In genomic region chr7:69123003-69123402, GRCh38 we compare ENCODE assay signal across 19 cellular contexts.
"Had no signal": no experiment of that assay in that cellular context is flagged by ENCODE, and none has a peak within 500 bp of the region (broad histone marks: within the 10 kb centered on the region; RNA-seq: fewer than 3 reads in every experiment).

No MANE protein-coding gene starts in this region.

- DNase-seq: activated CD4-positive, alpha-beta T cell treated with anti-CD3 and anti-CD28 coated beads, Interleukin-2, amount 10 ng/mL, durations not matched to agents 7 days and 5 days; activated CD4-positive, CD25-positive, alpha-beta regulatory T cell; activated CD8-positive, alpha-beta memory T cell treated with anti-CD3 and anti-CD28 coated beads, Interleukin-2, amount 50 U/mL, for 48 hours; activated naive CD8-positive, alpha-beta T cell treated with anti-CD3 and anti-CD28 coated beads for 36 hours; activated T-cell treated with anti-CD3 and anti-CD28 coated beads, Interleukin-2, amount 50 U/mL, for 72 hours; amygdala; body of pancreas; cortex of kidney; effector CD4-positive, alpha-beta T cell; head of caudate nucleus; kidney glomerular epithelial cell; left ventricle myocardium superior; mesenchymal stem cell; natural killer cell; stimulated activated CD4-positive, alpha-beta T cell treated with anti-CD3 and anti-CD28 coated beads, Interleukin-1b, Interleukin-23, amount 100 ng/mL, for 48 hours; stomach; testis had no signal

- H3K36me3 ChIP-seq: neutrophil, stomach had no signal

- H3K36me3 Mint-ChIP-seq: activated naive CD8-positive, alpha-beta T cell treated with anti-CD3 and anti-CD28 coated beads for 36 hours; natural killer cell had no signal

- H3K27me3 ChIP-seq: body of pancreas, neutrophil, stomach, testis had no signal

- H3K9me3 ChIP-seq: body of pancreas, neutrophil, testis had no signal

- H3K27me3 Mint-ChIP-seq: activated CD4-positive, alpha-beta T cell treated with anti-CD3 and anti-CD28 coated beads, Interleukin-2, amount 10 ng/mL, durations not matched to agents 7 days and 5 days had no signal

- H3K4me1 Mint-ChIP-seq: activated CD4-positive, alpha-beta T cell treated with anti-CD3 and anti-CD28 coated beads, Interleukin-2, amount 10 ng/mL, durations not matched to agents 7 days and 5 days; activated naive CD8-positive, alpha-beta T cell treated with anti-CD3 and anti-CD28 coated beads for 36 hours; natural killer cell had no signal

- H3K27ac Mint-ChIP-seq: activated CD4-positive, alpha-beta T cell treated with anti-CD3 and anti-CD28 coated beads, Interleukin-2, amount 10 ng/mL, durations not matched to agents 7 days and 5 days; activated naive CD8-positive, alpha-beta T cell treated with anti-CD3 and anti-CD28 coated beads for 36 hours; activated T-cell treated with anti-CD3 and anti-CD28 coated beads, Interleukin-2, amount 50 U/mL, for 72 hours; natural killer cell had no signal

- H3K27ac ChIP-seq: body of pancreas, neutrophil, parathyroid adenoma, stomach, testis had no signal

- H3K4me3 ChIP-seq: body of pancreas, stomach, testis had no signal

- H3K4me3 Mint-ChIP-seq: activated CD4-positive, alpha-beta T cell treated with anti-CD3 and anti-CD28 coated beads, Interleukin-2, amount 10 ng/mL, durations not matched to agents 7 days and 5 days; activated naive CD8-positive, alpha-beta T cell treated with anti-CD3 and anti-CD28 coated beads for 36 hours; activated T-cell treated with anti-CD3 and anti-CD28 coated beads, Interleukin-2, amount 50 U/mL, for 72 hours; natural killer cell had no signal

- H3K9ac ChIP-seq: parathyroid adenoma had no signal

- H3K4me1 ChIP-seq: body of pancreas, parathyroid adenoma, testis had no signal
